19 cellular contexts compared by ENCODE assay signal in genomic region chr5:142156839-142157463, GRCh38. TPM values are rescaled to one million over a fixed set of nuclear protein-coding genes. Genes with fewer than 3 reads are reported as not detected.
DNase-seq lines count a peak whose midpoint lies in the region; ATAC-seq, FAIRE-seq and TF ChIP-seq lines count a peak whose summit lies in the region.
"Had no signal": no experiment of that assay in that cellular context is flagged by ENCODE, and none has a peak within 500 bp of the region (broad histone marks: within the 10 kb centered on the region; RNA-seq: fewer than 3 reads in every experiment).

No MANE protein-coding gene starts in this region.

- H3K4me3 ChIP-seq in astrocyte (ENCODE audit: insufficient read depth, low read depth, low read length) = no peak overlapping the region
- peak overlapping the region; percentile 11 for H3K4me3 ChIP-seq in iPS-18a (ENCODE audit: low read length)
- H3K4me3 ChIP-seq: breast epithelium, esophagus squamous epithelium, heart left ventricle, right atrium auricular region, SJSA1, stomach had no signal

- no peak for TF ChIP-seq CTCF in astrocyte (IDR thresholded peaks at IDR 0.05; ENCODE audit: insufficient read depth, low read depth, low read length)

- no peak for TF ChIP-seq POLR2A in GM12892 (IDR thresholded peaks at IDR 0.05; ENCODE audit: low read depth, low read length)

- H3K36me3 ChIP-seq in astrocyte (ENCODE audit: insufficient read depth, low read length) = peaks cover 7% of the 10 kb centered on the region
- no peaks in the 10 kb centered on the region for H3K36me3 ChIP-seq in iPS-18a (ENCODE audit: control insufficient read depth, low read depth, low read length)
- H3K36me3 ChIP-seq: breast epithelium, right atrium auricular region had no signal

- H3K9ac ChIP-seq in astrocyte (ENCODE audit: low read length) = no peak overlapping the region
- H3K9ac ChIP-seq in iPS-18a (ENCODE audit: low read length) = peak overlapping the region; percentile 1

- no peak overlapping the region for H3K4me2 ChIP-seq in astrocyte (ENCODE audit: low read length)

- no peaks in the 10 kb centered on the region for H3K9me3 Mint-ChIP-seq in stimulated activated naive CD8-positive, alpha-beta T cell treated with anti-CD3 and anti-CD28 coated beads, Interleukin-15, Interleukin-2, amounts not matched to agents 100 ng/mL and 50 ng/mL, for 24 hours
- H3K9me3 Mint-ChIP-seq in astrocyte (ENCODE audit: unreplicated experiment) = no peaks in the 10 kb centered on the region
- H3K9me3 Mint-ChIP-seq: CD8-positive, alpha-beta memory T cell had no signal

- DNase-seq in stimulated activated naive CD8-positive, alpha-beta T cell treated with anti-CD3 and anti-CD28 coated beads, Interleukin-15, Interleukin-2, amounts not matched to agents 100 U/mL and 50 U/mL, for 24 hours = no peak
- DNase-seq in astrocyte (ENCODE audit: low read depth) = no peak
- no peak for DNase-seq in GM12892 (ENCODE audit: insufficient read length)
- DNase-seq: activated CD8-positive, alpha-beta memory T cell treated with anti-CD3 and anti-CD28 coated beads, Interleukin-2, amount 50 U/mL, for 48 hours; activated naive CD4-positive, alpha-beta T cell treated with Interleukin-2 at 50 U/mL for 16 hours; CD8-positive, alpha-beta memory T cell; esophagus squamous epithelium; heart left ventricle; NCI-H2029; NCI-H510A treated with DMSO at 0.1 percent for 48 hours; stomach had no signal

- H4K20me1 ChIP-seq in astrocyte (ENCODE audit: insufficient read depth, low read length) = no peaks in the 10 kb centered on the region

- H3K4me3 Mint-ChIP-seq in stimulated activated naive CD8-positive, alpha-beta T cell treated with anti-CD3 and anti-CD28 coated beads, Interleukin-15, Interleukin-2, amounts not matched to agents 100 ng/mL and 50 ng/mL, for 24 hours = no peak overlapping the region
- peak overlapping the region; percentile 25 for H3K4me3 Mint-ChIP-seq in astrocyte (ENCODE audit: unreplicated experiment)
- H3K4me3 Mint-ChIP-seq: CD8-positive, alpha-beta memory T cell had no signal

- H3K36me3 Mint-ChIP-seq in stimulated activated naive CD8-positive, alpha-beta T cell treated with anti-CD3 and anti-CD28 coated beads, Interleukin-15, Interleukin-2, amounts not matched to agents 100 ng/mL and 50 ng/mL, for 24 hours (ENCODE audit: low read depth) = peaks cover 29% of the 10 kb centered on the region
- peaks cover 2% of the 10 kb centered on the region for H3K36me3 Mint-ChIP-seq in astrocyte (ENCODE audit: low read depth, unreplicated experiment)

- no peaks in the 10 kb centered on the region for H3K4me1 ChIP-seq in astrocyte (ENCODE audit: insufficient read depth, low read length)
- peaks cover 40% of the 10 kb centered on the region for H3K4me1 ChIP-seq in iPS-18a (ENCODE audit: control insufficient read depth, low read depth, low read length)
- H3K4me1 ChIP-seq: breast epithelium, esophagus squamous epithelium had no signal

- FAIRE-seq in astrocyte (lab: Jason Lieb, UNC) (no peak), GM12892 (lab: Jason Lieb, UNC) (no peak)

- H3K27me3 Mint-ChIP-seq in stimulated activated naive CD8-positive, alpha-beta T cell treated with anti-CD3 and anti-CD28 coated beads, Interleukin-15, Interleukin-2, amounts not matched to agents 100 ng/mL and 50 ng/mL, for 24 hours = no peaks in the 10 kb centered on the region
- no peaks in the 10 kb centered on the region for H3K27me3 Mint-ChIP-seq in astrocyte (ENCODE audit: low read depth, unreplicated experiment)
- H3K27me3 Mint-ChIP-seq: CD8-positive, alpha-beta memory T cell had no signal

- H2AFZ ChIP-seq in astrocyte (ENCODE audit: low read depth, low read length) = no peak overlapping the region

- ATAC-seq in stimulated activated naive CD8-positive, alpha-beta T cell treated with anti-CD3 and anti-CD28 coated beads, Interleukin-15, Interleukin-2, amounts not matched to agents 100 U/mL and 50 U/mL, for 24 hours = no peak
- no peak for ATAC-seq in HG02798 (IDR thresholded peaks at IDR 0.05; ENCODE audit: poor library complexity, unreplicated experiment)
- no peak for ATAC-seq in GM19328 (IDR thresholded peaks at IDR 0.05; ENCODE audit: unreplicated experiment)
- no peak for ATAC-seq in HG03432 (IDR thresholded peaks at IDR 0.05; ENCODE audit: unreplicated experiment)

- H3K9me3 ChIP-seq in astrocyte (ENCODE audit: insufficient read depth, low read depth, low read length) = no peaks in the 10 kb centered on the region
- H3K9me3 ChIP-seq in iPS-18a (ENCODE audit: control insufficient read depth, low read depth, low read length) = no peaks in the 10 kb centered on the region
- H3K9me3 ChIP-seq: breast epithelium, esophagus squamous epithelium, heart left ventricle, right atrium auricular region, SJSA1, stomach had no signal

- peak overlapping the region; percentile 1 for H3K27ac Mint-ChIP-seq in stimulated activated naive CD8-positive, alpha-beta T cell treated with anti-CD3 and anti-CD28 coated beads, Interleukin-15, Interleukin-2, amounts not matched to agents 100 ng/mL and 50 ng/mL, for 24 hours
- H3K27ac Mint-ChIP-seq in astrocyte (ENCODE audit: unreplicated experiment) = peak overlapping the region; percentile 30

- no peaks in the 10 kb centered on the region for H3K79me2 ChIP-seq in astrocyte (ENCODE audit: insufficient read depth, low read length)

- H3K27ac ChIP-seq in astrocyte (ENCODE audit: low read depth, low read length) (no peak overlapping the region), iPS-18a (ENCODE audit: low read length) (peak overlapping the region; percentile 18)
- H3K27ac ChIP-seq: breast epithelium, esophagus squamous epithelium, right atrium auricular region, SJSA1, stomach had no signal

- H3K4me1 Mint-ChIP-seq in stimulated activated naive CD8-positive, alpha-beta T cell treated with anti-CD3 and anti-CD28 coated beads, Interleukin-15, Interleukin-2, amounts not matched to agents 100 ng/mL and 50 ng/mL, for 24 hours (ENCODE audit: low read depth) = peaks cover 16% of the 10 kb centered on the region
- peaks cover 9% of the 10 kb centered on the region for H3K4me1 Mint-ChIP-seq in astrocyte (ENCODE audit: low read depth, unreplicated experiment)

- H3K27me3 ChIP-seq in astrocyte (ENCODE audit: insufficient read depth, low read length) (no peaks in the 10 kb centered on the region), iPS-18a (ENCODE audit: control insufficient read depth, insufficient read depth, low read length) (no peaks in the 10 kb centered on the region)
- H3K27me3 ChIP-seq: breast epithelium, esophagus squamous epithelium, heart left ventricle, right atrium auricular region, SJSA1, stomach had no signal

RNA-seq across cellular contexts. Expression of gene NDFIP1, which starts 48.4 kb away (rescaled TPM):
- 56.8 and 57.6 TPM in 2 replicates for total RNA-seq in astrocyte
- 2.3 TPM for polyA plus RNA-seq in GM12892 (2012; ENCODE audit: missing spikeins)
